Comparison of ENCODE assay signal across 16 cellular contexts in the genomic region with DNA sequence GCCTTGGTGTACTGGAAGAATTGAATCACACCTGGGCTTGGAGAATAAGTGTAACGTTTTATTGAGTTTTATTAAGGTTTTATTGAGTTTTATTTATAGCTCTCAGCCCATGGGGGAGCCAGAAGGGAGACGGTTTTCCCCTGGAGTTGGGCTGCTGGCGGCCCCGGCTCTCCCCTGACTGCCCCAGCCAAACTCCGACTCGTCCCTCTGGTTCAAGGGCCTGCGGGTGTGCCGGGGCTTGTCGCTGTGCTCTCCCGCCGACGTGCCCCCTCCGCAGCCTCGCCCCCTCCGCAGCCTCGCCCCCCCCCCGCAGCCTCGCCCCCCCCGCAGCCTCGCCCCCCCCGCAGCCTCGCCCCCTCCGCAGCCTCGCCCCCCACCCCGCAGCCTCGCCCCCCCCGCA.
DNase-seq lines count a peak whose midpoint lies in the region; ATAC-seq, FAIRE-seq and TF ChIP-seq lines count a peak whose summit lies in the region.
"Had no signal": no experiment of that assay in that cellular context is flagged by ENCODE, and none has a peak within 500 bp of the region (broad histone marks: within the 10 kb centered on the region; RNA-seq: fewer than 3 reads in every experiment).

No MANE protein-coding gene starts in this region.

- H3K23me2 ChIP-seq in H9 (ENCODE audit: insufficient read length, low read depth, low read length, poor library complexity, severe bottlenecking) = no peaks in the 10 kb centered on the region

- no peak for TF ChIP-seq POLR2A in A549 (IDR thresholded peaks at IDR 0.05; ENCODE audit: low read length)

- no peak for TF ChIP-seq RAD21 in A549 (conservative IDR thresholded peaks at IDR 0.05 in 1 of 2, IDR thresholded peaks at IDR 0.05 in 1 of 2)

- H3K36me3 Mint-ChIP-seq in H9 (ENCODE audit: insufficient read depth in 1 of 3, low read depth in 3 of 3) = peaks cover 0 to 4% (median 0%) of the 10 kb centered on the region in 3 experiments; a peak in 2 of 7 replicates

- TF ChIP-seq CTCF in A549 (IDR thresholded peaks at IDR 0.05) (no peak), H9 (conservative IDR thresholded peaks at IDR 0.05) (no peak), fibroblast of pulmonary artery (IDR thresholded peaks at IDR 0.05; ENCODE audit: low read length, missing control alignments) (no peak)

- no peak overlapping the region for H4K8ac ChIP-seq in H9 (replicated peaks; ENCODE audit: insufficient read length, low read depth, low read length)
- H4K8ac ChIP-seq in neuronal stem cell (ENCODE audit: low read depth, low read length) = no peak overlapping the region

- peaks cover 5 to 30% of the 10 kb centered on the region in 2 experiments for H3K4me1 Mint-ChIP-seq in H9

- H3K9me3 ChIP-seq in A549 (no peaks in the 10 kb centered on the region), H9 (ENCODE audit: control insufficient read depth, low read depth, low read length) (no peaks in the 10 kb centered on the region), neuronal stem cell (replicated peaks in 1 of 2; ENCODE audit: control insufficient read depth in 2 of 2, insufficient read depth in 1 of 2, low read depth in 1 of 2, low read length in 2 of 2) (no peaks in the 10 kb centered on the region)

- no peak for TF ChIP-seq EP300 in A549 (IDR thresholded peaks at IDR 0.05)

- H2BK5ac ChIP-seq in H9 (ENCODE audit: insufficient read length, low read length) (no peak overlapping the region), neuronal stem cell (ENCODE audit: low read length) (no peak overlapping the region)

- H3K23ac ChIP-seq in H9 (ENCODE audit: insufficient read length, low read depth, low read length) = no peak overlapping the region
- no peak overlapping the region for H3K23ac ChIP-seq in neuronal stem cell (ENCODE audit: low read depth, low read length, poor library complexity)

- H2BK15ac ChIP-seq in H9 (ENCODE audit: low read depth, low read length) (no peak overlapping the region), neuronal stem cell (ENCODE audit: low read length) (peak overlapping the region; percentile 68)

- no peak overlapping the region for H3K27ac Mint-ChIP-seq in H9

- no peak overlapping the region for H4K5ac ChIP-seq in H9 (ENCODE audit: insufficient read length, low read depth, low read length)

- H3K14ac ChIP-seq in H9 (ENCODE audit: insufficient read depth, low read length) (no peak overlapping the region), neuronal stem cell (ENCODE audit: low read length) (no peak overlapping the region)

- DNase-seq in A549 (ENCODE audit: low read depth in 1 of 2, low spot score in 1 of 2) = no peak
- DNase-seq in H9 = peak; percentile 25
- no peak for DNase-seq in fibroblast of pulmonary artery (ENCODE audit: low read depth)
- DNase-seq in neuronal stem cell (ENCODE audit: low spot score) = no peak
- DNase-seq in DMS79 treated with DMSO at 0.1 percent for 48 hours (lab: John Stamatoyannopoulos, UW) = no peak
- no peak for DNase-seq in NCI-H510A treated with DMSO at 0.1 percent for 48 hours (lab: John Stamatoyannopoulos, UW)
- DNase-seq in SK-N-DZ (ENCODE audit: low spot score) = no peak
- DNase-seq: EL; Kasumi-1; NCI-H1105; NCI-H1694; NCI-H446; NK-92 treated with Interleukin-12 subunit alpha and Interleukin-12 subunit beta, amount 100 ng/mL, for 24 hours; SHP77 treated with DMSO at 0.1 percent for 48 hours had no signal

- ATAC-seq in A549 = peak in 1 of 2 experiments; percentile 61; a peak in 4 of 6 replicates
- ATAC-seq in HG03521 (IDR thresholded peaks at IDR 0.05; ENCODE audit: unreplicated experiment) = no peak

- WGBS in A549 (ENCODE audit: missing lambda C conversion rate) = 1% methylated on average over 9 of the region's 27 CpGs
- WGBS in H9 (ENCODE audit: extremely low coverage, insufficient read length, low lambda C conversion rate) = no CpG with 5 or more reads among the region's 27 CpGs
- no CpG with 5 or more reads among the region's 27 CpGs for WGBS in neuronal stem cell (ENCODE audit: extremely low coverage in 2 of 2, insufficient read length in 2 of 2, insufficient replicate concordance in 1 of 2), 2 donors

- POLR2A ChIA-PET in A549 (lab: Yijun Ruan, JAX) = interaction anchor here (1.0 to 1.5 kb wide), 5 partner anchors 9 to 251 kb away, joined by 3 to 8 read pairs (median 3); no protein-coding TSS in a partner anchor

- H2AFZ ChIP-seq in H9 (ENCODE audit: low read length) = no peak overlapping the region
- no peak overlapping the region for H2AFZ ChIP-seq in neuronal stem cell (ENCODE audit: low read length)

- H2BK120ac ChIP-seq in H9 (ENCODE audit: low read depth, low read length, poor library complexity, severe bottlenecking) (no peak overlapping the region), neuronal stem cell (ENCODE audit: low read depth, low read length) (no peak overlapping the region)

- H3K27ac ChIP-seq in A549 (peak overlapping the region; percentile 93 to 97), H9 (ENCODE audit: insufficient read length, low read depth, low read length) (no peak overlapping the region), neuronal stem cell (replicated peaks; ENCODE audit: low read length) (no peak overlapping the region)
- H3K27ac ChIP-seq: C4-2B had no signal

- H3K4me3 ChIP-seq in A549 (peak overlapping the region; percentile 99), fibroblast of pulmonary artery (replicated peaks; ENCODE audit: low read depth, low read length) (peak overlapping the region; percentile 39), neuronal stem cell (ENCODE audit: low read length in 2 of 2) (no peak overlapping the region)

- peaks cover 8% of the 10 kb centered on the region for H3K27me3 Mint-ChIP-seq in H9 (ENCODE audit: low read depth)

- no peak overlapping the region for H3T11ph ChIP-seq in H9 (ENCODE audit: low read length)

- no peaks in the 10 kb centered on the region for H3K36me3 ChIP-seq in neuronal stem cell (replicated peaks in 1 of 2; ENCODE audit: control insufficient read depth in 2 of 2, insufficient read depth in 2 of 2, low read length in 2 of 2)

- H4K91ac ChIP-seq in H9 (ENCODE audit: insufficient read length, low read depth, low read length) = no peak overlapping the region
- no peak overlapping the region for H4K91ac ChIP-seq in neuronal stem cell (ENCODE audit: low read depth, low read length, poor library complexity)

- H3K9ac ChIP-seq in H9 (ENCODE audit: extremely low read depth, insufficient read length, low read length) = no peak overlapping the region
- no peak overlapping the region for H3K9ac ChIP-seq in neuronal stem cell (ENCODE audit: low read depth, low read length, poor library complexity)

- no peaks in the 10 kb centered on the region for H3K79me2 ChIP-seq in H9 (ENCODE audit: insufficient read depth, low read length)

- H3K4me1 ChIP-seq in A549 (peaks cover 15% of the 10 kb centered on the region), H9 (ENCODE audit: insufficient read depth, low read length) (no peaks in the 10 kb centered on the region), neuronal stem cell (ENCODE audit: control insufficient read depth in 2 of 2, insufficient read depth in 1 of 2, low read depth in 1 of 2, low read length in 2 of 2) (peaks cover 25 to 38% of the 10 kb centered on the region in 2 donors)

- H3K4me2 ChIP-seq in A549 (peak overlapping the region; percentile 100), H9 (ENCODE audit: insufficient read depth, insufficient read length, low read length) (no peak overlapping the region), neuronal stem cell (ENCODE audit: insufficient read depth, low read length, poor library complexity, severe bottlenecking) (no peak overlapping the region)

- H2BK20ac ChIP-seq in H9 (ENCODE audit: low read depth, low read length, poor library complexity, severe bottlenecking) = no peak overlapping the region

- H2BK12ac ChIP-seq in H9 (ENCODE audit: insufficient read length, low read depth, low read length) = no peak overlapping the region
- no peak overlapping the region for H2BK12ac ChIP-seq in neuronal stem cell (ENCODE audit: low read length)

- no peak overlapping the region for H3K4ac ChIP-seq in H9 (ENCODE audit: low read depth, low read length)
- H3K4ac ChIP-seq in neuronal stem cell (ENCODE audit: low read length) = no peak overlapping the region

- FAIRE-seq in A549 (lab: Jason Lieb, UNC) = no peak

- H3K79me1 ChIP-seq in H9 (ENCODE audit: insufficient read depth, low read depth, low read length, poor library complexity, severe bottlenecking) = no peaks in the 10 kb centered on the region
- H3K79me1 ChIP-seq in neuronal stem cell (ENCODE audit: low read depth, low read length) = no peaks in the 10 kb centered on the region

- no peaks in the 10 kb centered on the region for H4K20me1 ChIP-seq in H9 (ENCODE audit: control insufficient read depth, insufficient read depth, insufficient read length)

- H3K18ac ChIP-seq in H9 (ENCODE audit: insufficient read length, low read depth, low read length) = no peak overlapping the region
- peak overlapping the region; percentile 44 for H3K18ac ChIP-seq in neuronal stem cell (ENCODE audit: low read length)

- H2AK5ac ChIP-seq in H9 (ENCODE audit: insufficient read length, low read length) (no peak overlapping the region), neuronal stem cell (ENCODE audit: low read depth, low read length) (no peak overlapping the region)

- CTCF ChIA-PET in A549 (lab: Yijun Ruan, JAX) = interaction anchor here (0.8 to 2.5 kb wide), 10 partner anchors 9 to 418 kb away, joined by 3 to 8 read pairs (median 3); no protein-coding TSS in a partner anchor

- H3K9me3 Mint-ChIP-seq in H9 = peaks cover 0 to 6% of the 10 kb centered on the region in 2 experiments; a peak in 2 of 5 replicates

- H3K4me3 Mint-ChIP-seq in H9 = no peak overlapping the region

- H3K27me3 ChIP-seq in H9 (ENCODE audit: insufficient read depth, low read length) = no peaks in the 10 kb centered on the region
- no peaks in the 10 kb centered on the region for H3K27me3 ChIP-seq in neuronal stem cell (ENCODE audit: control insufficient read depth in 3 of 3, insufficient read depth in 3 of 3, low read depth in 1 of 3, low read length in 3 of 3)

- no peak overlapping the region for H3K56ac ChIP-seq in H9 (ENCODE audit: insufficient read length, low read depth, low read length)

TF ChIP-seq in A549, 52 proteins besides CTCF, POLR2A, EP300 and RAD21:
- TF ChIP-seq MAZ (IDR thresholded peaks at IDR 0.05; ENCODE audit: borderline replicate concordance, low read depth, low read length) (no peak), JUN (IDR thresholded peaks at IDR 0.05) (peak in 1 of 2 experiments; percentile 41; a peak in 1 of 5 replicates)

Comparison
In these comparisons a context has a peak if more than half of its experiments do, and no peak if none do; other contexts are left out.
1. H3K27ac ChIP-seq: peak in A549 (2 of 2); none in H9 (single experiment) and neuronal stem cell (single experiment).
2. H3K4me3 ChIP-seq: peak in A549 (single experiment) and fibroblast of pulmonary artery (single experiment); none in neuronal stem cell (0 of 2).